In genomic region chr4:89957527-89957926, GRCh38 we compare ENCODE assay signal across 25 cellular contexts.
DNase-seq lines count a peak whose midpoint lies in the region; ATAC-seq and TF ChIP-seq lines count a peak whose summit lies in the region.
"Had no signal": no experiment of that assay in that cellular context is flagged by ENCODE, and none has a peak within 500 bp of the region (broad histone marks: within the 10 kb centered on the region; RNA-seq: fewer than 3 reads in every experiment).

No MANE protein-coding gene starts in this region.

- CTCF ChIA-PET in HEK293T (lab: Yijun Ruan, JAX) = no interaction called here

- peak overlapping the region; percentile 85 for H3K27ac ChIP-seq in GM23338 (ENCODE audit: low read depth)
- H3K27ac ChIP-seq in hepatocyte = no peak overlapping the region
- H3K27ac ChIP-seq in neural progenitor cell = no peak overlapping the region
- H3K27ac ChIP-seq: C4-2B, RWPE1 had no signal

- TF ChIP-seq CTCF in GM23338 (conservative IDR thresholded peaks at IDR 0.05; ENCODE audit: low read depth in 2 of 2) = no peak
- no peak for TF ChIP-seq CTCF in hepatocyte (IDR thresholded peaks at IDR 0.05; ENCODE audit: poor library complexity)
- no peak for TF ChIP-seq CTCF in neural progenitor cell (IDR thresholded peaks at IDR 0.05)

- H4K20me1 ChIP-seq in GM23338 (replicated peaks; ENCODE audit: insufficient read depth) (no peaks in the 10 kb centered on the region), hepatocyte (ENCODE audit: insufficient read depth, poor library complexity, severe bottlenecking) (no peaks in the 10 kb centered on the region), neural progenitor cell (ENCODE audit: low read depth) (no peaks in the 10 kb centered on the region)

- POLR2A ChIA-PET in HEK293T (lab: Yijun Ruan, JAX) = interaction anchor here (0.7 kb wide), 1 partner anchor 17 kb away, joined by 3 read pairs; no protein-coding TSS in a partner anchor

- H3K36me3 Mint-ChIP-seq in GM23338 (ENCODE audit: low read depth) (no peaks in the 10 kb centered on the region), neural progenitor cell (peaks cover 9% of the 10 kb centered on the region)
- H3K36me3 Mint-ChIP-seq: CD8-positive, alpha-beta T cell had no signal

- no peaks in the 10 kb centered on the region for H3K79me2 ChIP-seq in GM23338 (replicated peaks; ENCODE audit: insufficient read depth)
- H3K79me2 ChIP-seq in hepatocyte = no peaks in the 10 kb centered on the region
- no peaks in the 10 kb centered on the region for H3K79me2 ChIP-seq in neural progenitor cell (ENCODE audit: low read depth)

- H2AFZ ChIP-seq in GM23338 = peak overlapping the region; percentile 99
- peak overlapping the region; percentile 40 for H2AFZ ChIP-seq in hepatocyte
- no peak overlapping the region for H2AFZ ChIP-seq in neural progenitor cell (replicated peaks)

- H3K9me3 ChIP-seq in hepatocyte (ENCODE audit: low read depth) (no peaks in the 10 kb centered on the region), neural progenitor cell (ENCODE audit: low read depth) (no peaks in the 10 kb centered on the region)
- H3K9me3 ChIP-seq: HAP-1 had no signal

- WGBS in hepatocyte (ENCODE audit: low lambda C conversion rate, missing lambda C conversion rate) = 45% methylated on average over 2 of the region's 2 CpGs

- H3K4me2 ChIP-seq in GM23338 (peak overlapping the region; percentile 59; the same call in 1 of the 2 replicates), hepatocyte (no peak overlapping the region), neural progenitor cell (peak overlapping the region; percentile 25)

- peak; percentile 34 for DNase-seq in GM23338 (ENCODE audit: low spot score)
- DNase-seq in NCI-H69 (lab: John Stamatoyannopoulos, UW) = peak; percentile 75
- DNase-seq in hepatocyte (ENCODE audit: low spot score) = no peak
- peak; percentile 34 for DNase-seq in neural progenitor cell (ENCODE audit: low spot score)
- no peak for DNase-seq in HPDE6-E6E7 (ENCODE audit: extremely low spot score)
- no peak for DNase-seq in ureter (ENCODE audit: low spot score)
- DNase-seq in NCI-H1105 treated with DMSO at 0.1 percent for 48 hours (lab: John Stamatoyannopoulos, UW) = no peak
- DNase-seq in HEK293T (ENCODE audit: extremely low spot score) = no peak
- DNase-seq: CD8-positive, alpha-beta T cell; DMS 273 treated with DMSO at 0.1 percent for 48 hours; DMS79 treated with DMSO at 0.1 percent for 48 hours; IMR-90; KG1; MM.1S; NCI-H1436; NCI-H187; NCI-H2171 treated with DMSO at 0.1 percent for 48 hours; NCI-H524; NCI-H774; SHP77 had no signal

- H3K4me3 Mint-ChIP-seq in GM23338 = no peak overlapping the region
- no peak overlapping the region for H3K4me3 Mint-ChIP-seq in neural progenitor cell
- H3K4me3 Mint-ChIP-seq: B cell; CD8-positive, alpha-beta T cell had no signal

- H3F3A ChIP-seq in GM23338 (replicated peaks; ENCODE audit: low read depth) (no peaks in the 10 kb centered on the region), neural progenitor cell (ENCODE audit: low read depth) (no peaks in the 10 kb centered on the region)

- H3K4me1 ChIP-seq in GM23338 (ENCODE audit: insufficient read depth) (peaks cover 34% of the 10 kb centered on the region), hepatocyte (ENCODE audit: insufficient read depth) (no peaks in the 10 kb centered on the region), neural progenitor cell (peaks cover 12% of the 10 kb centered on the region)
- H3K4me1 ChIP-seq: HAP-1 had no signal

- H3K27me3 Mint-ChIP-seq in GM23338 (ENCODE audit: insufficient read depth, low read depth, poor library complexity) (peaks cover 3% of the 10 kb centered on the region), neural progenitor cell (ENCODE audit: insufficient read depth, low read depth) (peaks cover 4% of the 10 kb centered on the region)
- H3K27me3 Mint-ChIP-seq: B cell had no signal

- ATAC-seq in GM23338 = peak; percentile 88
- ATAC-seq: CD8-positive, alpha-beta T cell; Panc1 had no signal

- H3K9me2 ChIP-seq in GM23338 (ENCODE audit: insufficient read depth) (no peaks in the 10 kb centered on the region), hepatocyte (replicated peaks; ENCODE audit: insufficient read depth) (no peaks in the 10 kb centered on the region)

- H3K4me3 ChIP-seq in GM23338 (no peak overlapping the region), hepatocyte (no peak overlapping the region), neural progenitor cell (no peak overlapping the region)
- H3K4me3 ChIP-seq: HAP-1 had no signal

- H3K27me3 ChIP-seq in GM23338 (ENCODE audit: insufficient read depth) (no peaks in the 10 kb centered on the region), hepatocyte (no peaks in the 10 kb centered on the region), neural progenitor cell (no peaks in the 10 kb centered on the region)

- no peak overlapping the region for H3K9ac ChIP-seq in neural progenitor cell

- H3K4me1 Mint-ChIP-seq in GM23338 = peaks cover 36% of the 10 kb centered on the region
- H3K4me1 Mint-ChIP-seq in neural progenitor cell = peaks cover 5% of the 10 kb centered on the region
- H3K4me1 Mint-ChIP-seq: B cell had no signal

- H3K27ac Mint-ChIP-seq in GM23338 (peak overlapping the region; percentile 74; the same call in 1 of the 2 replicates), neural progenitor cell (no peak overlapping the region)
- H3K27ac Mint-ChIP-seq: B cell; CD8-positive, alpha-beta T cell had no signal

- H3K36me3 ChIP-seq in GM23338 (ENCODE audit: insufficient read depth) (no peaks in the 10 kb centered on the region), hepatocyte (replicated peaks; ENCODE audit: insufficient read depth, low read depth) (no peaks in the 10 kb centered on the region), neural progenitor cell (no peaks in the 10 kb centered on the region)
- H3K36me3 ChIP-seq: HAP-1 had no signal

- no peaks in the 10 kb centered on the region; the same call in 2 of the 3 replicates for H3K9me3 Mint-ChIP-seq in GM23338
- H3K9me3 Mint-ChIP-seq in neural progenitor cell = no peaks in the 10 kb centered on the region
- H3K9me3 Mint-ChIP-seq: CD8-positive, alpha-beta T cell had no signal

TF ChIP-seq in GM23338, 12 proteins besides CTCF, POLR2A, EP300 and RAD21 (continues in another document):
- TF ChIP-seq STAT1 (IDR thresholded peaks at IDR 0.05; ENCODE audit: unreplicated experiment) (no peak), JUNB (IDR thresholded peaks at IDR 0.05; ENCODE audit: unreplicated experiment) (no peak), EZH2 (IDR thresholded peaks at IDR 0.05; ENCODE audit: low read depth, unreplicated experiment) (no peak), ZNF331 (CRISPR knock-in tag; IDR thresholded peaks at IDR 0.05; ENCODE audit: low read depth) (no peak), NANOG (IDR thresholded peaks at IDR 0.05; ENCODE audit: borderline replicate concordance) (no peak), POLR2AphosphoS5 (IDR thresholded peaks at IDR 0.05; ENCODE audit: low read depth) (no peak), ETS1 (IDR thresholded peaks at IDR 0.05) (no peak), ZNF114 (CRISPR knock-in tag; IDR thresholded peaks at IDR 0.05) (no peak), EZH2phosphoT487 (IDR thresholded peaks at IDR 0.05; ENCODE audit: unreplicated experiment) (no peak)

TF ChIP-seq in HEK293T, 16 proteins besides CTCF, POLR2A, EP300 and RAD21:
- TF ChIP-seq CTBP1 (IDR thresholded peaks at IDR 0.05; ENCODE audit: borderline replicate concordance) (no peak), FOXK2 (IDR thresholded peaks at IDR 0.05) (no peak), HDGF (IDR thresholded peaks at IDR 0.05; ENCODE audit: borderline replicate concordance) (no peak), SUZ12 (IDR thresholded peaks at IDR 0.05) (no peak), L3MBTL2 (conservative IDR thresholded peaks at IDR 0.05) (no peak), ARNT (IDR thresholded peaks at IDR 0.05) (no peak)

Comparison
In these comparisons a context has a peak if more than half of its experiments do, and no peak if none do; other contexts are left out.
1. DNase-seq: peak in GM23338 (single experiment), NCI-H69 (single experiment) and neural progenitor cell (single experiment); none in hepatocyte (single experiment), HPDE6-E6E7 (single experiment), ureter (single experiment), NCI-H1105 treated with DMSO at 0.1 percent for 48 hours (single experiment) and HEK293T (single experiment).